In the genomic region with DNA sequence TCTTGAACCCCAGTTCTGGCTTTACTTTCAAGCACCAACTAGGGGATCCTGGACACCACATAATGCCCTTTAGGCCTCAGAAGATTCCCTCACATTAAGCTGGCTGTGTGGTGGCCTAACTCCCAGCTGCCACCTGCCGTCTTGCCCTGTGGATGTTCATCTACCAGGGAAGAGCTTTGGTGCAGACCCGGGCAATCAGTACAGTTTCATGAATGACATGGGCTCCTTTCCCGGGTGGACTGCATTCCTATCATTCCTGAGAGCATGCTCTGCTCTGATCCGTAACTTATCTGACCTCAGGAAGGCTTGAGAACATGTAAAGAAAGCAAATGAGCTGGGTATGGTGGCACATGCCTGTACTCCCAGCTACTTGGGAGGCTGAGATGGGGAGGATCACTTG, we compare ENCODE assay signal across 12 cellular contexts. TPM values are rescaled to one million over a fixed set of nuclear protein-coding genes. Genes with fewer than 3 reads are reported as not detected.
DNase-seq lines count a peak whose midpoint lies in the region; ATAC-seq and TF ChIP-seq lines count a peak whose summit lies in the region.
"Had no signal": no experiment of that assay in that cellular context is flagged by ENCODE, and none has a peak within 500 bp of the region (broad histone marks: within the 10 kb centered on the region; RNA-seq: fewer than 3 reads in every experiment).

No MANE protein-coding gene starts in this region.

- no peaks in the 10 kb centered on the region for H3K9me3 ChIP-seq in right atrium auricular region
- no peaks in the 10 kb centered on the region for H3K9me3 ChIP-seq in upper lobe of right lung
- no peaks in the 10 kb centered on the region for H3K9me3 ChIP-seq in effector memory CD4-positive, alpha-beta T cell (ENCODE audit: control insufficient read depth, low read length)

- DNase-seq in Right ventricle myocardium inferior (ENCODE audit: missing footprints) = no peak
- DNase-seq in right atrium auricular region (ENCODE audit: low spot score) = no peak
- peak; percentile 80 for DNase-seq in astrocyte of the hippocampus (ENCODE audit: low read depth, low spot score)
- DNase-seq in iPS-NIHi7 (ENCODE audit: extremely low spot score) = peak; percentile 28
- no peak for DNase-seq in upper lobe of right lung
- DNase-seq in effector memory CD4-positive, alpha-beta T cell = no peak
- DNase-seq: amygdala, GM23248, NCI-H69 had no signal

- H3K27ac ChIP-seq in right atrium auricular region (no peak overlapping the region), upper lobe of right lung (no peak overlapping the region)
- no peak overlapping the region for H3K27ac ChIP-seq in effector memory CD4-positive, alpha-beta T cell (ENCODE audit: insufficient read depth, low read length, poor library complexity, severe bottlenecking)

- TF ChIP-seq CTCF in right atrium auricular region (IDR thresholded peaks at IDR 0.05) (peak in 1 of 2 donors; percentile 42), upper lobe of right lung (IDR thresholded peaks at IDR 0.05) (no peak)

- H3K4me3 ChIP-seq in right atrium auricular region (no peak overlapping the region), upper lobe of right lung (no peak overlapping the region)
- no peak overlapping the region for H3K4me3 ChIP-seq in effector memory CD4-positive, alpha-beta T cell (ENCODE audit: insufficient read depth, low read depth, low read length, poor library complexity, severe bottlenecking)
- H3K4me3 ChIP-seq: GM23248 had no signal

- H3K36me3 ChIP-seq in right atrium auricular region = no peaks in the 10 kb centered on the region
- H3K36me3 ChIP-seq in upper lobe of right lung = no peaks in the 10 kb centered on the region
- H3K36me3 ChIP-seq in effector memory CD4-positive, alpha-beta T cell (ENCODE audit: control insufficient read depth, insufficient read depth, low read length) = no peaks in the 10 kb centered on the region

- H3K27me3 ChIP-seq in right atrium auricular region = no peaks in the 10 kb centered on the region
- H3K27me3 ChIP-seq in upper lobe of right lung = no peaks in the 10 kb centered on the region
- no peaks in the 10 kb centered on the region for H3K27me3 ChIP-seq in effector memory CD4-positive, alpha-beta T cell (replicated peaks; ENCODE audit: control insufficient read depth, insufficient read depth, low read length, poor library complexity, severe bottlenecking)

- peaks cover 0 to 17% of the 10 kb centered on the region in 2 donors for H3K4me1 ChIP-seq in right atrium auricular region
- peaks cover 6% of the 10 kb centered on the region for H3K4me1 ChIP-seq in upper lobe of right lung
- H3K4me1 ChIP-seq in effector memory CD4-positive, alpha-beta T cell (ENCODE audit: control insufficient read depth, insufficient read depth, low read length, poor library complexity, severe bottlenecking) = no peaks in the 10 kb centered on the region

- peak; percentile 50 for ATAC-seq in Right ventricle myocardium inferior
- peak; percentile 78 for ATAC-seq in upper lobe of right lung
- no peak for ATAC-seq in HG02678 (IDR thresholded peaks at IDR 0.05; ENCODE audit: unreplicated experiment)
- ATAC-seq in GM18858 (IDR thresholded peaks at IDR 0.05; ENCODE audit: unreplicated experiment) = no peak
- ATAC-seq: sciatic nerve had no signal

- intact Hi-C loops in Right ventricle myocardium inferior (cut with DNase I) = no loop called here
- intact Hi-C loops in upper lobe of right lung (cut with DNase I) = no loop called here

RNA-seq across cellular contexts. Expression of gene GSK3B, which starts 50.0 kb away (rescaled TPM):
- total RNA-seq in Right ventricle myocardium inferior (40.0 TPM), right atrium auricular region (10 to 100 TPM; 31.3 to 42.0 TPM), upper lobe of right lung (55.2 TPM)

Comparison
In these comparisons a context has a peak if more than half of its experiments do, and no peak if none do; other contexts are left out.
1. ATAC-seq: peak in Right ventricle myocardium inferior (single experiment) and upper lobe of right lung (single experiment); none in HG02678 (single experiment) and GM18858 (single experiment).
2. DNase-seq: peak in astrocyte of the hippocampus (single experiment) and iPS-NIHi7 (single experiment); none in Right ventricle myocardium inferior (single experiment), right atrium auricular region (single experiment), upper lobe of right lung (single experiment) and effector memory CD4-positive, alpha-beta T cell (0 of 3).